In the genomic region with DNA sequence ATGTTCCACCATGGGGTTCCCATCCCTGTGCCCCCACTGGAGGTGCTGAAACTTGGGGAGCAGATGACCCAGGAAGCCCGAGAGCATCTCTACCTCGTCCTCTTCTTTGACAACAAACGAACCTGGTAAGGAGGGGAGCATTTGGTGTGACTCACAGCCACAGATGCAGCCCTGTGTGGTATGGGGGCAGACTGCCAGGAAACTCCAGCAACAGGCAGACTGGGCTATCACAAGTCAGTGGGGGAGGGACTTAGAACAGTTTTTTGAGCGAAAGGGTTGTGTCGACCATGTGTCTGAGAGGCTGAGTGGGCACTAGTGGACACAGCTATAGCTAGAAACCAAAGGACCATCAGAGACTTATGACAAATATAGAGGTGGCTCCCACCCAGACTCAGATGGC, we compare ENCODE assay signal across 10 cellular contexts. TPM values are rescaled to one million over a fixed set of nuclear protein-coding genes. Genes with fewer than 3 reads are reported as not detected.
DNase-seq lines count a peak whose midpoint lies in the region; ATAC-seq and TF ChIP-seq lines count a peak whose summit lies in the region.
"Had no signal": no experiment of that assay in that cellular context is flagged by ENCODE, and none has a peak within 500 bp of the region (broad histone marks: within the 10 kb centered on the region; RNA-seq: fewer than 3 reads in every experiment).

No MANE protein-coding gene starts in this region.

- CTCF ChIA-PET in CD8-positive, alpha-beta T cell (lab: Charles Lee), result interaction anchor here (1.8 kb wide), 1 partner anchor 13 kb away, joined by 6 read pairs; no protein-coding TSS in a partner anchor
- CTCF ChIA-PET in CD4-positive, alpha-beta memory T cell (lab: Charles Lee; ENCODE audit: partially characterized antibody), result interaction anchor here (1.8 kb wide), 1 partner anchor 11 kb away, joined by 5 read pairs; no protein-coding TSS in a partner anchor

- POLR2A ChIA-PET in CD8-positive, alpha-beta T cell (lab: Charles Lee), result no interaction called here
- POLR2A ChIA-PET in CD4-positive, alpha-beta memory T cell (lab: Charles Lee; ENCODE audit: partially characterized antibody), result interaction anchor here (6.0 kb wide), 1 partner anchor 14 kb away, joined by 34 read pairs; a partner anchor contains a TSS

- H3K27me3 Mint-ChIP-seq in CD8-positive, alpha-beta T cell (ENCODE audit: low read depth), result no peaks in the 10 kb centered on the region
- H3K27me3 Mint-ChIP-seq in CD4-positive, alpha-beta memory T cell, result no peaks in the 10 kb centered on the region

- peaks cover 49% of the 10 kb centered on the region for H3K36me3 ChIP-seq in CD8-positive, alpha-beta T cell (ENCODE audit: insufficient read depth, low read length)
- peaks cover 61% of the 10 kb centered on the region for H3K36me3 ChIP-seq in CD4-positive, alpha-beta memory T cell (ENCODE audit: insufficient read depth, low read length)

- in situ Hi-C loops in astrocyte of the spinal cord (cut with HindIII; ENCODE audit: low sequenced_read_pairs), result no loop called here

- peaks cover 22% of the 10 kb centered on the region for H3K4me1 Mint-ChIP-seq in CD8-positive, alpha-beta T cell (ENCODE audit: low read depth)
- H3K4me1 Mint-ChIP-seq in CD4-positive, alpha-beta memory T cell, result peaks cover 8 to 29% (median 20%) of the 10 kb centered on the region in 4 donors

- H3K27ac ChIP-seq in CD8-positive, alpha-beta T cell (ENCODE audit: low read depth, low read length), result no peak overlapping the region
- no peak overlapping the region for H3K27ac ChIP-seq in CD4-positive, alpha-beta memory T cell (ENCODE audit: low read depth, low read length)

- peak overlapping the region; percentile 32 for H3K27ac Mint-ChIP-seq in CD8-positive, alpha-beta T cell
- H3K27ac Mint-ChIP-seq in CD4-positive, alpha-beta memory T cell, result peak overlapping the region in 3 of 7 donors; percentile 4 to 96 (median 7)

- no peak for DNase-seq in CD8-positive, alpha-beta T cell
- DNase-seq in HT1080 (ENCODE audit: low read depth) (peak; percentile 85), astrocyte of the spinal cord (ENCODE audit: low read depth, low spot score) (peak; percentile 87), occipital lobe (lab: John Stamatoyannopoulos, UW) (peak; percentile 38), globus pallidus (ENCODE audit: low spot score) (no peak)
- no peak for DNase-seq in CD4-positive, alpha-beta memory T cell
- DNase-seq: activated CD4-positive, alpha-beta T cell treated with anti-CD3 and anti-CD28 coated beads, Interleukin-2, amount 50 U/mL, for 1 hour; NCI-H82; spleen had no signal

- H3K9me3 ChIP-seq in CD8-positive, alpha-beta T cell (ENCODE audit: low read length), result no peaks in the 10 kb centered on the region
- H3K9me3 ChIP-seq in CD4-positive, alpha-beta memory T cell (ENCODE audit: control insufficient read depth in 1 of 2, low read length in 2 of 2), result no peaks in the 10 kb centered on the region
- H3K9me3 ChIP-seq: spleen had no signal

- H3K9me3 Mint-ChIP-seq in CD8-positive, alpha-beta T cell, result no peaks in the 10 kb centered on the region
- H3K9me3 Mint-ChIP-seq in CD4-positive, alpha-beta memory T cell, result no peaks in the 10 kb centered on the region

- peaks cover 18% of the 10 kb centered on the region for H3K4me1 ChIP-seq in CD8-positive, alpha-beta T cell (ENCODE audit: insufficient read depth, low read length)
- H3K4me1 ChIP-seq in CD4-positive, alpha-beta memory T cell (ENCODE audit: insufficient read depth, low read length), result peaks cover 19% of the 10 kb centered on the region

- H3K27me3 ChIP-seq in CD8-positive, alpha-beta T cell (ENCODE audit: insufficient read depth, low read length), result no peaks in the 10 kb centered on the region
- no peaks in the 10 kb centered on the region for H3K27me3 ChIP-seq in CD4-positive, alpha-beta memory T cell (ENCODE audit: insufficient read depth, low read length)
- H3K27me3 ChIP-seq: spleen had no signal

- peaks cover 79% of the 10 kb centered on the region for H3K36me3 Mint-ChIP-seq in CD8-positive, alpha-beta T cell
- H3K36me3 Mint-ChIP-seq in CD4-positive, alpha-beta memory T cell, result peaks cover 37 to 81% of the 10 kb centered on the region in 2 donors

- TF ChIP-seq CTCF in CD8-positive, alpha-beta T cell (IDR thresholded peaks at IDR 0.05), result no peak
- no peak for TF ChIP-seq CTCF in astrocyte of the spinal cord (IDR thresholded peaks at IDR 0.05; ENCODE audit: low read depth, low read length)

- intact Hi-C loops in CD8-positive, alpha-beta T cell (cut with DNase I, micrococcal nuclease), result loop anchor here (5.0 kb wide), 2 partner anchors 141 to 186 kb away; a partner anchor contains a TSS
- intact Hi-C loops in CD4-positive, alpha-beta memory T cell (cut with micrococcal nuclease), result no loop called here

- no peak overlapping the region for H3K4me3 ChIP-seq in CD8-positive, alpha-beta T cell (ENCODE audit: low read depth, low read length)
- no peak overlapping the region for H3K4me3 ChIP-seq in astrocyte of the spinal cord (ENCODE audit: low read depth, low read length)
- H3K4me3 ChIP-seq in CD4-positive, alpha-beta memory T cell (ENCODE audit: low read length in 2 of 2), result no peak overlapping the region
- H3K4me3 ChIP-seq: spleen had no signal

- H3K4me3 Mint-ChIP-seq in CD8-positive, alpha-beta T cell, result no peak overlapping the region
- H3K4me3 Mint-ChIP-seq in CD4-positive, alpha-beta memory T cell, result no peak overlapping the region

- no peak for ATAC-seq in CD8-positive, alpha-beta T cell
- ATAC-seq in GM21717 (IDR thresholded peaks at IDR 0.05; ENCODE audit: unreplicated experiment), result no peak

RNA-seq across cellular contexts. Expression of a gene that starts 3.4 kb away (rescaled TPM):
- 1 to 10 TPM; 4.9 to 7.9 TPM for total RNA-seq in CD8-positive, alpha-beta T cell
- total RNA-seq in HT1080 (2014; rRNA removed; shearing (Covaris generic)), result 27.8 and 30.9 TPM in 2 replicates
- polyA plus RNA-seq in HT1080 (2015; cell fraction: cytosol; rRNA removed), result 19.8 and 21.1 TPM in 2 replicates
- polyA plus RNA-seq in HT1080 (2015; cell fraction: nucleus; rRNA removed), result 17.1 and 25.1 TPM in 2 replicates
- total RNA-seq in occipital lobe, result 61.3 TPM
- total RNA-seq in CD4-positive, alpha-beta memory T cell, result 10 to 100 TPM; 40.4 to 46.9 TPM
- polyA plus RNA-seq in CD4-positive, alpha-beta memory T cell, result 10 to 100 TPM; 29.2 to 31.5 TPM

RNA-seq across cellular contexts. Expression of a gene that starts 14.8 kb away (rescaled TPM):
- 10 to 100 TPM; 22.0 to 25.8 TPM for total RNA-seq in CD8-positive, alpha-beta T cell
- total RNA-seq in HT1080 (2014; rRNA removed; shearing (Covaris generic)), result 19.9 and 22.9 TPM in 2 replicates
- 10.7 and 10.9 TPM in 2 replicates for polyA plus RNA-seq in HT1080 (2015; cell fraction: cytosol; rRNA removed)
- polyA plus RNA-seq in HT1080 (2015; cell fraction: nucleus; rRNA removed), result 22.2 and 29.1 TPM in 2 replicates
- 16.8 TPM for total RNA-seq in occipital lobe
- 10 to 100 TPM; 40.4 to 40.5 TPM for total RNA-seq in CD4-positive, alpha-beta memory T cell
- 10 to 100 TPM in 1 of 2 donors, 1 to 10 TPM in 1; 3.0 to 23.3 TPM for polyA plus RNA-seq in CD4-positive, alpha-beta memory T cell

RNA-seq across cellular contexts. Expression of a gene that starts 23.4 kb away (rescaled TPM):
- total RNA-seq in CD8-positive, alpha-beta T cell, result not detected
- total RNA-seq in HT1080 (2014; rRNA removed; shearing (Covaris generic)), result 36.9 and 44.1 TPM in 2 replicates
- polyA plus RNA-seq in HT1080 (2015; cell fraction: cytosol; rRNA removed), result 24.3 and 27.4 TPM in 2 replicates
- 15.5 and 15.8 TPM in 2 replicates for polyA plus RNA-seq in HT1080 (2015; cell fraction: nucleus; rRNA removed)
- total RNA-seq in occipital lobe, result 56.1 TPM
- total RNA-seq in CD4-positive, alpha-beta memory T cell, result 1 to 10 TPM; 2.1 to 2.6 TPM
- polyA plus RNA-seq in CD4-positive, alpha-beta memory T cell, result 1 to 10 TPM; 3.5 to 5.8 TPM

RNA-seq across cellular contexts. Expression of a gene that starts 42.7 kb away (rescaled TPM):
- total RNA-seq in CD8-positive, alpha-beta T cell, result under 1 TPM in 1 of 2 experiments, not detected in 1; 0.60 TPM
- total RNA-seq in HT1080 (2014; rRNA removed; shearing (Covaris generic)), result not detected in 2 replicates
- not detected in 2 replicates for polyA plus RNA-seq in HT1080 (2015; cell fraction: cytosol; rRNA removed)
- 0.12 TPM in 1 of 2 replicates, not detected in the other for polyA plus RNA-seq in HT1080 (2015; cell fraction: nucleus; rRNA removed)
- 0.31 TPM for total RNA-seq in occipital lobe
- under 1 TPM; 0.58 to 0.64 TPM for total RNA-seq in CD4-positive, alpha-beta memory T cell
- polyA plus RNA-seq in CD4-positive, alpha-beta memory T cell, result not detected

RNA-seq across cellular contexts. Expression of a gene that starts 45.9 kb away (rescaled TPM):
- 10 to 100 TPM in 1 of 2 experiments, 1 to 10 TPM in 1; 9.5 to 11.0 TPM for total RNA-seq in CD8-positive, alpha-beta T cell
- 91.5 and 104 TPM in 2 replicates for total RNA-seq in HT1080 (2014; rRNA removed; shearing (Covaris generic))
- 87.4 and 97.1 TPM in 2 replicates for polyA plus RNA-seq in HT1080 (2015; cell fraction: cytosol; rRNA removed)
- 54.0 and 62.6 TPM in 2 replicates for polyA plus RNA-seq in HT1080 (2015; cell fraction: nucleus; rRNA removed)
- 28.1 TPM for total RNA-seq in occipital lobe
- 10 to 100 TPM; 37.6 to 41.4 TPM for total RNA-seq in CD4-positive, alpha-beta memory T cell
- 10 to 100 TPM; 35.3 to 54.6 TPM for polyA plus RNA-seq in CD4-positive, alpha-beta memory T cell

Comparison
In these comparisons a context has a peak if more than half of its experiments do, and no peak if none do; other contexts are left out.
1. DNase-seq: peak in HT1080 (single experiment), astrocyte of the spinal cord (single experiment) and occipital lobe (single experiment); none in CD8-positive, alpha-beta T cell (0 of 7), CD4-positive, alpha-beta memory T cell (0 of 5) and globus pallidus (single experiment).
2. RNA of a gene that starts 23.4 kb away (total RNA-seq): 56.1 TPM in occipital lobe (single experiment) and 36.9 to 44.1 TPM in HT1080; 2.1 to 2.6 TPM in CD4-positive, alpha-beta memory T cell and not detected in CD8-positive, alpha-beta T cell; every median in the first group is over 10 times any median in the second.